Comparison of ENCODE assay signal across 27 cellular contexts in the genomic region with DNA sequence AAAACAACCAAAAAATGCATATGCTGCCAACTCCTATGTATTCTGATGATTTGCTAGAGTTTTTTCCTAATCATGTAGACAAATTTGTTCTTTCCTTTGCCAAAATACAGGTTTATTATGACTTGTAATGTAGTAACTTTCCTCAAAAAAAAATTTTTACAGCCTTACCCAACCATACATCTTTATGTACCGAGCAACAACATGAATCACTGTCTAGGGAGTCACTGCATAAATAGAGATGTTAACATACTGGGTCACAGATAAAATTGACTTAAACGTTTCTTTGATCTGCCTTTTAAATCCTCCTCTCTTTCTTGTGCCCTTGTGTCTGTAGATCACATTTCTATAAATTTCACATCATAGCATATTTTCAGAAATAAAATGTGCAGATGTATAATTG.
"Had no signal": no experiment of that assay in that cellular context is flagged by ENCODE, and none has a peak within 500 bp of the region (broad histone marks: within the 10 kb centered on the region; RNA-seq: fewer than 3 reads in every experiment).

No MANE protein-coding gene starts in this region.

- H3K27ac ChIP-seq: brain microvascular endothelial cell, cardiac muscle cell, coronary artery, dorsolateral prefrontal cortex had no signal

- H3K27me3 ChIP-seq: brain microvascular endothelial cell, cardiac muscle cell, dorsolateral prefrontal cortex had no signal

- H3K4me3 Mint-ChIP-seq: activated CD4-positive, alpha-beta memory T cell treated with anti-CD3 and anti-CD28 coated beads, Interleukin-2, amount 10 ng/mL, durations not matched to agents 7 days and 5 days; activated CD4-positive, alpha-beta T cell treated with anti-CD3 and anti-CD28 coated beads for 36 hours; activated CD4-positive, alpha-beta T cell treated with anti-CD3 and anti-CD28 coated beads, Interleukin-2, amount 10 ng/mL, durations not matched to agents 24 days and 14 days; activated naive CD4-positive, alpha-beta T cell treated with anti-CD3 and anti-CD28 coated beads, Interleukin-2, amount 10 ng/mL, durations not matched to agents 7 days and 5 days; activated naive CD8-positive, alpha-beta T cell treated with anti-CD3 and anti-CD28 coated beads, Interleukin-2, amount 10 ng/mL, durations not matched to agents 7 days and 5 days; activated T-cell treated with anti-CD3 and anti-CD28 coated beads, Interleukin-2, amount 50 U/mL, for 24 hours; activated T-cell treated with anti-CD3 and anti-CD28 coated beads, Interleukin-2, amount 50 U/mL, for 72 hours; dendritic cell treated with granulocyte-macrophage colony-stimulating factor and Interleukin-4, amounts not matched to agents 40 ng/mL and 50 ng/mL, for 4 days had no signal

- H3K27me3 Mint-ChIP-seq: activated T-cell treated with anti-CD3 and anti-CD28 coated beads, Interleukin-2, amount 50 U/mL, for 24 hours had no signal

- ATAC-seq: activated CD4-positive, alpha-beta T cell treated with anti-CD3 and anti-CD28 coated beads for 36 hours; activated naive CD4-positive, alpha-beta T cell treated with anti-CD3 and anti-CD28 coated beads, Interleukin-2, amount 50 U/mL, for 72 hours; activated T-cell treated with anti-CD3 and anti-CD28 coated beads, Interleukin-2, amount 50 U/mL, for 72 hours; esophagus mucosa had no signal

- H3K36me3 ChIP-seq: brain microvascular endothelial cell, cardiac muscle cell had no signal

- H3K4me3 ChIP-seq: cardiac muscle cell, coronary artery, dorsolateral prefrontal cortex had no signal

- H3K27ac Mint-ChIP-seq: activated CD4-positive, alpha-beta memory T cell treated with anti-CD3 and anti-CD28 coated beads, Interleukin-2, amount 10 ng/mL, durations not matched to agents 7 days and 5 days; activated CD4-positive, alpha-beta T cell treated with anti-CD3 and anti-CD28 coated beads for 36 hours; activated CD4-positive, alpha-beta T cell treated with anti-CD3 and anti-CD28 coated beads, Interleukin-2, amount 10 ng/mL, durations not matched to agents 24 days and 14 days; activated naive CD4-positive, alpha-beta T cell treated with anti-CD3 and anti-CD28 coated beads, Interleukin-2, amount 10 ng/mL, durations not matched to agents 7 days and 5 days; activated naive CD4-positive, alpha-beta T cell treated with anti-CD3 and anti-CD28 coated beads, Interleukin-2, amount 50 U/mL, for 72 hours; activated naive CD8-positive, alpha-beta T cell treated with anti-CD3 and anti-CD28 coated beads, Interleukin-2, amount 10 ng/mL, durations not matched to agents 7 days and 5 days; activated T-cell treated with anti-CD3 and anti-CD28 coated beads, Interleukin-2, amount 50 U/mL, for 24 hours; activated T-cell treated with anti-CD3 and anti-CD28 coated beads, Interleukin-2, amount 50 U/mL, for 72 hours; dendritic cell treated with granulocyte-macrophage colony-stimulating factor and Interleukin-4, amounts not matched to agents 40 ng/mL and 50 ng/mL, for 4 days had no signal

- H3K4me1 Mint-ChIP-seq: activated CD4-positive, alpha-beta T cell treated with anti-CD3 and anti-CD28 coated beads for 36 hours had no signal

- DNase-seq: activated CD4-positive, alpha-beta memory T cell treated with anti-CD3 and anti-CD28 coated beads, Interleukin-2, amount 10 ng/mL, durations not matched to agents 7 days and 5 days; activated CD4-positive, alpha-beta T cell treated with anti-CD3 and anti-CD28 coated beads for 36 hours; activated CD4-positive, alpha-beta T cell treated with anti-CD3 and anti-CD28 coated beads, Interleukin-2, amount 10 ng/mL, durations not matched to agents 24 days and 14 days; activated CD4-positive, CD25-positive, alpha-beta regulatory T cell; activated CD4-positive, CD25-positive, alpha-beta regulatory T cell treated with anti-CD3 and anti-CD28 coated beads, Interleukin-2, amount 50 U/mL, for 72 hours; activated CD8-positive, alpha-beta memory T cell treated with anti-CD3 and anti-CD28 coated beads, Interleukin-2, amount 50 U/mL, for 48 hours; activated gamma-delta T cell; activated naive CD4-positive, alpha-beta T cell; activated naive CD4-positive, alpha-beta T cell treated with anti-CD3 and anti-CD28 coated beads, Interleukin-2, amount 10 ng/mL, durations not matched to agents 7 days and 5 days; activated naive CD8-positive, alpha-beta T cell treated with anti-CD3 and anti-CD28 coated beads, Interleukin-2, amount 10 ng/mL, durations not matched to agents 7 days and 5 days; activated T-cell treated with anti-CD3 and anti-CD28 coated beads for 4 hours; activated T-cell treated with anti-CD3 and anti-CD28 coated beads, Interleukin-2, amount 50 U/mL, for 24 hours; activated T-cell treated with anti-CD3 and anti-CD28 coated beads, Interleukin-2, amount 50 U/mL, for 72 hours; amniotic stem cell; anterior cingulate cortex; brain microvascular endothelial cell; central memory CD4-positive, alpha-beta T cell; cerebellar nuclear complex; dorsolateral prefrontal cortex; effector memory CD4-positive, alpha-beta T cell; head of caudate nucleus; T-helper 2 cell had no signal
